Comparison of ENCODE assay signal across 6 cellular contexts in the genomic region with DNA sequence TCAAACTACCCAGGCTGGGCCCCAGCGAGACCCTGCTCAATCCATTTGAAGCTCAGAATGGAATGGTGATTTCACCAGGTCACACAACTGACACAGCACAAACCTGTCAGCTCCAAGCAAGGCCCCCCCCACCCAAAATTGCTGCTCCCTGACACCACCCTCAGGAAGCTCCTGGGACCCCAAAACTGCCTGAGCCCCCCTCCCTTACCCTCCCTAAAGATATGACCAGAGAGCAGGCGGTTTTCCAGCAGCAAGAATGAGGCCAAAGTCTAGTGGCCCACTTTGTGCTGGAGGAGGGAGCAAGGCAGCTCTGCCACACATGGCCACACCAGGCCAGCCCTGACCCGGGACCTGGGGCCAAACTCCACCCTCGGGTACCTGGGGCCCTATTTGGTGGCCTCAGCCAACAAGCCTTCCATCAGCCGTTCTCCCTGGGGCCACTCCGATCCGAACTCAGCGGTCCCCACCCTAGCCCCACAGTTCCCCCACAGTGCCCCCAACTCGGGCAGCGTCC. TPM values are rescaled to one million over a fixed set of nuclear protein-coding genes. Genes with fewer than 3 reads are reported as not detected.
DNase-seq lines count a peak whose midpoint lies in the region; TF ChIP-seq lines count a peak whose summit lies in the region.

No MANE protein-coding gene starts in this region.

- TF ChIP-seq CTCF in Peyer's patch (IDR thresholded peaks at IDR 0.05), result no peak
- TF ChIP-seq CTCF in foreskin fibroblast (IDR thresholded peaks at IDR 0.05; ENCODE audit: low read depth, low read length), result no peak
- TF ChIP-seq CTCF in stomach (IDR thresholded peaks at IDR 0.05), result no peak

- TF ChIP-seq EP300 in stomach (IDR thresholded peaks at IDR 0.05), result no peak

- H3K36me3 ChIP-seq in Peyer's patch (peaks cover 0 to 10% (median 0%) of the 10 kb centered on the region in 3 donors), stomach (peaks cover 0 to 12% (median 12%) of the 10 kb centered on the region in 4 donors)

- H3K4me3 ChIP-seq in Peyer's patch, result peak overlapping the region; percentile 57 to 93 (median 74)
- H3K4me3 ChIP-seq in foreskin fibroblast (ENCODE audit: low read depth in 1 of 2, low read length in 2 of 2), result peak overlapping the region; percentile 87 to 88
- peak overlapping the region; percentile 85 to 97 (median 90) for H3K4me3 ChIP-seq in stomach

- TF ChIP-seq POLR2A in Peyer's patch (IDR thresholded peaks at IDR 0.05) (peak in 1 of 2 donors; percentile 33), stomach (IDR thresholded peaks at IDR 0.05) (no peak)

- no peaks in the 10 kb centered on the region for H3K9me3 ChIP-seq in Peyer's patch
- no peaks in the 10 kb centered on the region for H3K9me3 ChIP-seq in stomach

- DNase-seq in Peyer's patch (peak in 2 of 3 donors; percentile 77 to 80), foreskin fibroblast (no peak), stomach (no peak), NCI-H2107 (lab: John Stamatoyannopoulos, UW) (no peak), head of caudate nucleus (no peak)
- DNase-seq in activated CD8-positive, alpha-beta memory T cell treated with anti-CD3 and anti-CD28 coated beads for 24 hours, result no peak

- intact Hi-C loops in stomach (cut with DNase I; ENCODE audit: low total_unique reads), result no loop called here
- intact Hi-C loops in head of caudate nucleus (cut with DNase I), result no loop called here

- H3K27ac ChIP-seq in Peyer's patch (peak overlapping the region; percentile 71 to 92 (median 85)), stomach (peak overlapping the region; percentile 83 to 95 (median 87))

- no peaks in the 10 kb centered on the region for H3K27me3 ChIP-seq in Peyer's patch
- H3K27me3 ChIP-seq in stomach, result no peaks in the 10 kb centered on the region

- 17 to 37% (median 24%) methylated on average over 8 to 10 of the region's 10 CpGs for WGBS in stomach, 5 donors

- H3K4me1 ChIP-seq in Peyer's patch (peaks cover 6 to 64% (median 12%) of the 10 kb centered on the region in 4 donors), stomach (peaks cover 60 to 85% (median 84%) of the 10 kb centered on the region in 4 donors)

RNA-seq across cellular contexts. Expression of gene NR2F6, which starts 2.3 kb away (rescaled TPM):
- total RNA-seq in Peyer's patch (100 to 1,000 TPM in 3 of 4 donors, 10 to 100 TPM in 1; 42.1 to 217 (median 142) TPM), stomach (100 to 1,000 TPM in 1 of 5 donors, 10 to 100 TPM in 4; 35.3 to 641 (median 47.3) TPM)
- polyA plus RNA-seq in stomach, result 10 to 100 TPM; 34.4 to 57.9 (median 45.0) TPM

RNA-seq across cellular contexts. Expression of gene OCEL1, which starts 17.4 kb away (rescaled TPM):
- total RNA-seq in Peyer's patch (10 to 100 TPM in 3 of 4 donors, 1 to 10 TPM in 1; 8.3 to 38.5 (median 30.8) TPM), stomach (10 to 100 TPM in 1 of 5 donors, 1 to 10 TPM in 4; 4.7 to 13.0 (median 8.3) TPM)
- polyA plus RNA-seq in stomach, result 10 to 100 TPM; 25.9 to 43.2 (median 39.7) TPM

RNA-seq across cellular contexts. Expression of gene USHBP1, which starts 21.1 kb away (rescaled TPM):
- 10 to 100 TPM in 1 of 4 donors, 1 to 10 TPM in 3; 1.6 to 11.6 (median 2.5) TPM for total RNA-seq in Peyer's patch
- total RNA-seq in stomach, result 1 to 10 TPM in 3 of 5 donors, not detected in 2; 3.3 to 7.7 (median 4.5) TPM
- polyA plus RNA-seq in stomach, result 1 to 10 TPM; 2.1 to 4.1 (median 3.5) TPM

RNA-seq across cellular contexts. Expression of gene BABAM1, which starts 23.8 kb away (rescaled TPM):
- total RNA-seq in Peyer's patch (100 to 1,000 TPM in 1 of 4 donors, 10 to 100 TPM in 3; 51.8 to 174 (median 59.2) TPM), stomach (100 to 1,000 TPM in 2 of 5 donors, 10 to 100 TPM in 3; 26.2 to 146 (median 59.7) TPM)
- 10 to 100 TPM; 66.3 to 87.1 (median 79.9) TPM for polyA plus RNA-seq in stomach

RNA-seq across cellular contexts. Expression of gene USE1, which starts 28.2 kb away (rescaled TPM):
- total RNA-seq in Peyer's patch (10 to 100 TPM in 3 of 4 donors, 1 to 10 TPM in 1; 7.7 to 13.6 (median 11.2) TPM), stomach (100 to 1,000 TPM in 1 of 5 donors, 10 to 100 TPM in 3, not detected in 1; 16.2 to 113 (median 22.1) TPM)
- 10 to 100 TPM; 55.3 to 68.6 (median 64.9) TPM for polyA plus RNA-seq in stomach

Comparison
In these comparisons a context has a peak if more than half of its experiments do, and no peak if none do; other contexts are left out.
1. DNase-seq: peak in Peyer's patch (2 of 3); none in foreskin fibroblast (0 of 2), stomach (single experiment), activated CD8-positive, alpha-beta memory T cell treated with anti-CD3 and anti-CD28 coated beads for 24 hours (single experiment), NCI-H2107 (single experiment) and head of caudate nucleus (0 of 42).
2. Peak in every context shown above with its lines, with median percentiles within 50 percentile points of each other: H3K4me3 ChIP-seq.